In the genomic region with DNA sequence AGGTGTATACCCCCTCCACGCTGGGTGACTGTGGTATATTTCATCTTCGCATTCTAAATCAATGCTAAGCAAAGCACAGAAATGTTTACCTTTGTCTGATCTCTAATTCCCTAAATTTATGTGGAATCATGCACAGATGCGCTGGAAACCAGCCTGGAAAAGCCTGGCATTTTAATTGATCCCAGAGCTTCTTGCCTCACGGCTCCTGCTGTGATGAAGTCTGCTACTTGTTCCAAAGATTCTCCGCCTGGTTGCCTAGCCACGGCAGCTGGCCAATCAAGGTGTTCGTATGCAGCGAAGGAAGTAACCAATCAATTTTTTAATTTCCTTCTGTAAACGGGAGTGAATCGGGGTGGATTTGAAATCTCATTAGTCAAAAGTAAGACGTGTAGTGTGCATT, we compare ENCODE assay signal across 13 cellular contexts.
DNase-seq lines count a peak whose midpoint lies in the region; ATAC-seq and TF ChIP-seq lines count a peak whose summit lies in the region.
"Had no signal": no experiment of that assay in that cellular context is flagged by ENCODE, and none has a peak within 500 bp of the region (broad histone marks: within the 10 kb centered on the region; RNA-seq: fewer than 3 reads in every experiment).

No MANE protein-coding gene starts in this region.

- H3K9me3 Mint-ChIP-seq in GM23338, result no peaks in the 10 kb centered on the region
- H3K9me3 Mint-ChIP-seq: activated CD4-positive, alpha-beta T cell treated with anti-CD3 and anti-CD28 coated beads, Interleukin-2, amount 10 ng/mL, durations not matched to agents 7 days and 5 days; activated naive CD4-positive, alpha-beta T cell treated with anti-CD3 and anti-CD28 coated beads, Interleukin-2, amount 50 U/mL, for 24 hours had no signal

- no peak overlapping the region for H3K4me3 Mint-ChIP-seq in GM23338
- H3K4me3 Mint-ChIP-seq: activated CD4-positive, alpha-beta T cell treated with anti-CD3 and anti-CD28 coated beads, Interleukin-2, amount 10 ng/mL, durations not matched to agents 7 days and 5 days; activated naive CD4-positive, alpha-beta T cell treated with anti-CD3 and anti-CD28 coated beads, Interleukin-2, amount 50 U/mL, for 24 hours had no signal

- TF ChIP-seq CTCF in GM23338 (conservative IDR thresholded peaks at IDR 0.05; ENCODE audit: low read depth in 2 of 2), result no peak
- no peak for TF ChIP-seq CTCF in heart right ventricle (IDR thresholded peaks at IDR 0.05)

- H4K20me1 ChIP-seq in GM23338 (replicated peaks; ENCODE audit: insufficient read depth), result no peaks in the 10 kb centered on the region

- H3K27ac ChIP-seq in GM23338 (ENCODE audit: low read depth) (no peak overlapping the region), heart right ventricle (no peak overlapping the region)

- H3K4me2 ChIP-seq in GM23338, result no peak overlapping the region

- 77 to 85% methylated on average over 11 of the region's 11 CpGs for WGBS in heart right ventricle, 2 donors

- no peaks in the 10 kb centered on the region for H3K9me3 ChIP-seq in heart right ventricle

- intact Hi-C loops in heart right ventricle (cut with DNase I), result no loop called here

- no peaks in the 10 kb centered on the region for H3K27me3 Mint-ChIP-seq in GM23338 (ENCODE audit: insufficient read depth, low read depth, poor library complexity)
- H3K27me3 Mint-ChIP-seq: progenitor cell of endocrine pancreas had no signal

- peak; percentile 41 for DNase-seq in GM23338 (ENCODE audit: low spot score)
- DNase-seq in fibroblast of the conjunctiva (ENCODE audit: low read depth), result peak; percentile 63
- peak; percentile 12 for DNase-seq in smooth muscle cell of the brain vasculature (ENCODE audit: low read depth, low spot score)
- no peak for DNase-seq in AML-193 (lab: John Stamatoyannopoulos, UW)
- no peak for DNase-seq in heart right ventricle
- no peak for DNase-seq in activated CD4-positive, alpha-beta T cell treated with anti-CD3 and anti-CD28 coated beads for 4 hours
- DNase-seq: activated CD4-positive, alpha-beta T cell treated with anti-CD3 and anti-CD28 coated beads, Interleukin-2, amount 10 ng/mL, durations not matched to agents 7 days and 5 days; GF-D8; kidney glomerular epithelial cell; NCI-H1048 had no signal

- H3K36me3 Mint-ChIP-seq in GM23338 (ENCODE audit: low read depth), result no peaks in the 10 kb centered on the region
- H3K36me3 Mint-ChIP-seq: activated naive CD4-positive, alpha-beta T cell treated with anti-CD3 and anti-CD28 coated beads, Interleukin-2, amount 50 U/mL, for 24 hours had no signal

- peaks cover 14% of the 10 kb centered on the region; the same call in 2 of the 3 replicates for H3K4me1 Mint-ChIP-seq in GM23338
- H3K4me1 Mint-ChIP-seq: activated CD4-positive, alpha-beta T cell treated with anti-CD3 and anti-CD28 coated beads, Interleukin-2, amount 10 ng/mL, durations not matched to agents 7 days and 5 days; activated naive CD4-positive, alpha-beta T cell treated with anti-CD3 and anti-CD28 coated beads, Interleukin-2, amount 50 U/mL, for 24 hours had no signal

- H3K4me3 ChIP-seq in GM23338 (no peak overlapping the region), heart right ventricle (no peak overlapping the region)

- no peaks in the 10 kb centered on the region for H3K4me1 ChIP-seq in GM23338 (ENCODE audit: insufficient read depth)
- no peaks in the 10 kb centered on the region for H3K4me1 ChIP-seq in heart right ventricle

- H3K27me3 ChIP-seq in GM23338 (ENCODE audit: insufficient read depth) (no peaks in the 10 kb centered on the region), heart right ventricle (no peaks in the 10 kb centered on the region)

- no peaks in the 10 kb centered on the region for H3F3A ChIP-seq in GM23338 (replicated peaks; ENCODE audit: low read depth)

- H3K9me2 ChIP-seq in GM23338 (ENCODE audit: insufficient read depth), result no peaks in the 10 kb centered on the region

- no peaks in the 10 kb centered on the region for H3K79me2 ChIP-seq in GM23338 (replicated peaks; ENCODE audit: insufficient read depth)

- H2AFZ ChIP-seq in GM23338, result no peak overlapping the region

- no peak overlapping the region for H3K27ac Mint-ChIP-seq in GM23338
- H3K27ac Mint-ChIP-seq: activated CD4-positive, alpha-beta T cell treated with anti-CD3 and anti-CD28 coated beads, Interleukin-2, amount 10 ng/mL, durations not matched to agents 7 days and 5 days; activated naive CD4-positive, alpha-beta T cell treated with anti-CD3 and anti-CD28 coated beads, Interleukin-2, amount 50 U/mL, for 24 hours; progenitor cell of endocrine pancreas had no signal

- H3K36me3 ChIP-seq in GM23338 (ENCODE audit: insufficient read depth) (no peaks in the 10 kb centered on the region), heart right ventricle (no peaks in the 10 kb centered on the region)

- ATAC-seq in GM23338 (no peak; the same call in 2 of the 3 replicates), heart right ventricle (no peak)

TF ChIP-seq in PFSK-1, 5 proteins besides CTCF, POLR2A, EP300 and RAD21:
- no peak for TF ChIP-seq TAF1 (IDR thresholded peaks at IDR 0.05; ENCODE audit: borderline replicate concordance, insufficient read depth, low read length)
- TF ChIP-seq SIN3A (IDR thresholded peaks at IDR 0.05; ENCODE audit: borderline replicate concordance, insufficient read depth, low read length), result no peak
- TF ChIP-seq FOXP2 (optimal IDR thresholded peaks at IDR 0.05; ENCODE audit: borderline replicate concordance, extremely low read depth, extremely low read length, insufficient read depth), result no peak
- TF ChIP-seq POLR2AphosphoS5 (IDR thresholded peaks at IDR 0.05; ENCODE audit: low read depth, low read length), result peak; percentile 58; the same call in 1 of the 2 replicates
- TF ChIP-seq, protein P1, sequence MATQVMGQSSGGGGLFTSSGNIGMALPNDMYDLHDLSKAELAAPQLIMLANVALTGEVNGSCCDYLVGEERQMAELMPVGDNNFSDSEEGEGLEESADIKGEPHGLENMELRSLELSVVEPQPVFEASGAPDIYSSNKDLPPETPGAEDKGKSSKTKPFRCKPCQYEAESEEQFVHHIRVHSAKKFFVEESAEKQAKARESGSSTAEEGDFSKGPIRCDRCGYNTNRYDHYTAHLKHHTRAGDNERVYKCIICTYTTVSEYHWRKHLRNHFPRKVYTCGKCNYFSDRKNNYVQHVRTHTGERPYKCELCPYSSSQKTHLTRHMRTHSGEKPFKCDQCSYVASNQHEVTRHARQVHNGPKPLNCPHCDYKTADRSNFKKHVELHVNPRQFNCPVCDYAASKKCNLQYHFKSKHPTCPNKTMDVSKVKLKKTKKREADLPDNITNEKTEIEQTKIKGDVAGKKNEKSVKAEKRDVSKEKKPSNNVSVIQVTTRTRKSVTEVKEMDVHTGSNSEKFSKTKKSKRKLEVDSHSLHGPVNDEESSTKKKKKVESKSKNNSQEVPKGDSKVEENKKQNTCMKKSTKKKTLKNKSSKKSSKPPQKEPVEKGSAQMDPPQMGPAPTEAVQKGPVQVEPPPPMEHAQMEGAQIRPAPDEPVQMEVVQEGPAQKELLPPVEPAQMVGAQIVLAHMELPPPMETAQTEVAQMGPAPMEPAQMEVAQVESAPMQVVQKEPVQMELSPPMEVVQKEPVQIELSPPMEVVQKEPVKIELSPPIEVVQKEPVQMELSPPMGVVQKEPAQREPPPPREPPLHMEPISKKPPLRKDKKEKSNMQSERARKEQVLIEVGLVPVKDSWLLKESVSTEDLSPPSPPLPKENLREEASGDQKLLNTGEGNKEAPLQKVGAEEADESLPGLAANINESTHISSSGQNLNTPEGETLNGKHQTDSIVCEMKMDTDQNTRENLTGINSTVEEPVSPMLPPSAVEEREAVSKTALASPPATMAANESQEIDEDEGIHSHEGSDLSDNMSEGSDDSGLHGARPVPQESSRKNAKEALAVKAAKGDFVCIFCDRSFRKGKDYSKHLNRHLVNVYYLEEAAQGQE (IDR thresholded peaks at IDR 0.05; ENCODE audit: insufficient read depth in 1 of 2, low read depth in 2 of 2, low read length in 2 of 2), result peak in 1 of 2 experiments; percentile 55; a peak in 1 of 4 replicates

Comparison
In these comparisons a context has a peak if more than half of its experiments do, and no peak if none do; other contexts are left out.
1. DNase-seq: peak in GM23338 (single experiment), fibroblast of the conjunctiva (single experiment) and smooth muscle cell of the brain vasculature (single experiment); none in AML-193 (0 of 2), heart right ventricle (0 of 2) and activated CD4-positive, alpha-beta T cell treated with anti-CD3 and anti-CD28 coated beads for 4 hours (0 of 2).